1 cellular context compared by ENCODE assay signal in the genomic region with DNA sequence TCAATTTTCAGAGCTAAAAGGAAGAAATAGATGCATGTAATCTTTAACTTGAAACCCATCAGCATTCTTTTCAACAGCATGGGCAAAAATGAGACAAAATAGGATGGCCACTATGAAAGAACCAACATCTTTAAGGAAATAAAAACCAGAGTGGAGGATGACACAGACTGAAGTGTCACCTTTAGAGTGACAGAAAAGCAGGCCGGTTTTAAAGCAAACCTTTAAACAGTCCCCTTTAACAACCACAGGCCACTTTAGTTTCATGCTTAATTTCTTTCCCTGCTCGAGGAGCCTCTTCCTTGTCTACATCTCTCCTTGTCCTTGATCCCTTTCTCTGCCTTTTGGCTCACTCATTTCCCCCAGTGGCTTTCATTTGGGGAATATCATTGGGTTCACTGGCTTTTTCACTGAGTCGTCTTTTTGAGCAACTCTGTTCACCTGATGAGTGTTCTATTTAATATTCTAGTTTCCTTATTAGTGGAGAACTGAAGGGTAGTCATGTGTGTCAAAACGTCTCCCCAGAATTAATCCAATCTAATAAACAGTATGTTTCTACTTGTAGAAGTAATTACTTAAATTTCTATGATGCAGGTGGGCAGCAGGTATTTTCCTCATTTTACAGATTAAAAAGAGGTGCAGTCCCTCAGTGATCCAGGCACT.
A peak's percentile ranks its signal among the peaks of the same experiment; 100 is the strongest.
TF ChIP-seq lines count a peak whose summit lies in the region.

No MANE protein-coding gene starts in this region.

TF ChIP-seq in GM12878, 131 proteins besides CTCF, POLR2A, EP300 and RAD21 (continued from another document):
- TF ChIP-seq, protein P1, sequence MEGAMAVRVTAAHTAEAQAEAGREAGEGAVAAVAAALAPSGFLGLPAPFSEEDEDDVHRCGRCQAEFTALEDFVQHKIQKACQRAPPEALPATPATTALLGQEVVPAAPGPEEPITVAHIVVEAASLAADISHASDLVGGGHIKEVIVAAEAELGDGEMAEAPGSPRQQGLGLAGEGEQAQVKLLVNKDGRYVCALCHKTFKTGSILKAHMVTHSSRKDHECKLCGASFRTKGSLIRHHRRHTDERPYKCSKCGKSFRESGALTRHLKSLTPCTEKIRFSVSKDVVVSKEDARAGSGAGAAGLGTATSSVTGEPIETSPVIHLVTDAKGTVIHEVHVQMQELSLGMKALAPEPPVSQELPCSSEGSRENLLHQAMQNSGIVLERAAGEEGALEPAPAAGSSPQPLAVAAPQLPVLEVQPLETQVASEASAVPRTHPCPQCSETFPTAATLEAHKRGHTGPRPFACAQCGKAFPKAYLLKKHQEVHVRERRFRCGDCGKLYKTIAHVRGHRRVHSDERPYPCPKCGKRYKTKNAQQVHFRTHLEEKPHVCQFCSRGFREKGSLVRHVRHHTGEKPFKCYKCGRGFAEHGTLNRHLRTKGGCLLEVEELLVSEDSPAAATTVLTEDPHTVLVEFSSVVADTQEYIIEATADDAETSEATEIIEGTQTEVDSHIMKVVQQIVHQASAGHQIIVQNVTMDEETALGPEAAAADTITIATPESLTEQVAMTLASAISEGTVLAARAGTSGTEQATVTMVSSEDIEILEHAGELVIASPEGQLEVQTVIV (IDR thresholded peaks at IDR 0.05; ENCODE audit: borderline replicate concordance, partially characterized antibody), result no peak
- TF ChIP-seq SREBF1 (IDR thresholded peaks at IDR 0.05; ENCODE audit: low read length) (peak; percentile 34; the same call in 1 of the 2 replicates), ZNF207 (IDR thresholded peaks at IDR 0.05; ENCODE audit: borderline replicate concordance) (no peak), SMAD5 (IDR thresholded peaks at IDR 0.05; ENCODE audit: low read depth) (no peak), SMARCA5 (IDR thresholded peaks at IDR 0.05) (no peak), BHLHE40 (IDR thresholded peaks at IDR 0.05; ENCODE audit: borderline replicate concordance in 1 of 2, low read depth in 2 of 2, low read length in 1 of 2) (no peak), FOXM1 (IDR thresholded peaks at IDR 0.05; ENCODE audit: low read depth, low read length) (0 out of 2 replicates have a peak, but pooled peaks have one; percentile 12), RBBP5 (conservative IDR thresholded peaks at IDR 0.05) (no peak), STAT3 (IDR thresholded peaks at IDR 0.05; ENCODE audit: low read depth, low read length) (no peak), YY1 (IDR thresholded peaks at IDR 0.05; ENCODE audit: low read depth, low read length) (no peak), MTA2 (IDR thresholded peaks at IDR 0.05; ENCODE audit: low read depth) (no peak), EED (IDR thresholded peaks at IDR 0.05; ENCODE audit: low read depth) (0 out of 2 replicates have a peak, but pooled peaks have one; percentile 31), NFIC (IDR thresholded peaks at IDR 0.05; ENCODE audit: low read depth, low read length) (peak; percentile 68; the same call in 1 of the 2 replicates), IRF4 (IDR thresholded peaks at IDR 0.05; ENCODE audit: low read depth, low read length) (no peak), JUND (IDR thresholded peaks at IDR 0.05; ENCODE audit: low read depth, low read length) (no peak), SMC3 (IDR thresholded peaks at IDR 0.05; ENCODE audit: borderline replicate concordance, low read length) (no peak), SUZ12 (IDR thresholded peaks at IDR 0.05; ENCODE audit: unreplicated experiment) (no peak), JUNB (IDR thresholded peaks at IDR 0.05) (peak; percentile 69), MEF2B (IDR thresholded peaks at IDR 0.05; ENCODE audit: partially characterized antibody, poor library complexity, severe bottlenecking) (no peak), CHD4 (IDR thresholded peaks at IDR 0.05) (no peak), ZNF24 (IDR thresholded peaks at IDR 0.05) (no peak), CEBPB (IDR thresholded peaks at IDR 0.05; ENCODE audit: borderline replicate concordance in 1 of 2, low read depth in 2 of 2, low read length in 2 of 2) (no peak), LARP7 (IDR thresholded peaks at IDR 0.05) (no peak), BCL11A (IDR thresholded peaks at IDR 0.05; ENCODE audit: low read depth, low read length) (no peak), SIX5 (IDR thresholded peaks at IDR 0.05; ENCODE audit: low read depth, low read length, severe bottlenecking) (no peak)
- TF ChIP-seq, protein P2, sequence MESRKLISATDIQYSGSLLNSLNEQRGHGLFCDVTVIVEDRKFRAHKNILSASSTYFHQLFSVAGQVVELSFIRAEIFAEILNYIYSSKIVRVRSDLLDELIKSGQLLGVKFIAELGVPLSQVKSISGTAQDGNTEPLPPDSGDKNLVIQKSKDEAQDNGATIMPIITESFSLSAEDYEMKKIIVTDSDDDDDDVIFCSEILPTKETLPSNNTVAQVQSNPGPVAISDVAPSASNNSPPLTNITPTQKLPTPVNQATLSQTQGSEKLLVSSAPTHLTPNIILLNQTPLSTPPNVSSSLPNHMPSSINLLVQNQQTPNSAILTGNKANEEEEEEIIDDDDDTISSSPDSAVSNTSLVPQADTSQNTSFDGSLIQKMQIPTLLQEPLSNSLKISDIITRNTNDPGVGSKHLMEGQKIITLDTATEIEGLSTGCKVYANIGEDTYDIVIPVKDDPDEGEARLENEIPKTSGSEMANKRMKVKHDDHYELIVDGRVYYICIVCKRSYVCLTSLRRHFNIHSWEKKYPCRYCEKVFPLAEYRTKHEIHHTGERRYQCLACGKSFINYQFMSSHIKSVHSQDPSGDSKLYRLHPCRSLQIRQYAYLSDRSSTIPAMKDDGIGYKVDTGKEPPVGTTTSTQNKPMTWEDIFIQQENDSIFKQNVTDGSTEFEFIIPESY (IDR thresholded peaks at IDR 0.05), result no peak
- TF ChIP-seq, protein P3, sequence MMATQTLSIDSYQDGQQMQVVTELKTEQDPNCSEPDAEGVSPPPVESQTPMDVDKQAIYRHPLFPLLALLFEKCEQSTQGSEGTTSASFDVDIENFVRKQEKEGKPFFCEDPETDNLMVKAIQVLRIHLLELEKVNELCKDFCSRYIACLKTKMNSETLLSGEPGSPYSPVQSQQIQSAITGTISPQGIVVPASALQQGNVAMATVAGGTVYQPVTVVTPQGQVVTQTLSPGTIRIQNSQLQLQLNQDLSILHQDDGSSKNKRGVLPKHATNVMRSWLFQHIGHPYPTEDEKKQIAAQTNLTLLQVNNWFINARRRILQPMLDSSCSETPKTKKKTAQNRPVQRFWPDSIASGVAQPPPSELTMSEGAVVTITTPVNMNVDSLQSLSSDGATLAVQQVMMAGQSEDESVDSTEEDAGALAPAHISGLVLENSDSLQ (IDR thresholded peaks at IDR 0.05), result peak; percentile 46
- TF ChIP-seq, protein P4, sequence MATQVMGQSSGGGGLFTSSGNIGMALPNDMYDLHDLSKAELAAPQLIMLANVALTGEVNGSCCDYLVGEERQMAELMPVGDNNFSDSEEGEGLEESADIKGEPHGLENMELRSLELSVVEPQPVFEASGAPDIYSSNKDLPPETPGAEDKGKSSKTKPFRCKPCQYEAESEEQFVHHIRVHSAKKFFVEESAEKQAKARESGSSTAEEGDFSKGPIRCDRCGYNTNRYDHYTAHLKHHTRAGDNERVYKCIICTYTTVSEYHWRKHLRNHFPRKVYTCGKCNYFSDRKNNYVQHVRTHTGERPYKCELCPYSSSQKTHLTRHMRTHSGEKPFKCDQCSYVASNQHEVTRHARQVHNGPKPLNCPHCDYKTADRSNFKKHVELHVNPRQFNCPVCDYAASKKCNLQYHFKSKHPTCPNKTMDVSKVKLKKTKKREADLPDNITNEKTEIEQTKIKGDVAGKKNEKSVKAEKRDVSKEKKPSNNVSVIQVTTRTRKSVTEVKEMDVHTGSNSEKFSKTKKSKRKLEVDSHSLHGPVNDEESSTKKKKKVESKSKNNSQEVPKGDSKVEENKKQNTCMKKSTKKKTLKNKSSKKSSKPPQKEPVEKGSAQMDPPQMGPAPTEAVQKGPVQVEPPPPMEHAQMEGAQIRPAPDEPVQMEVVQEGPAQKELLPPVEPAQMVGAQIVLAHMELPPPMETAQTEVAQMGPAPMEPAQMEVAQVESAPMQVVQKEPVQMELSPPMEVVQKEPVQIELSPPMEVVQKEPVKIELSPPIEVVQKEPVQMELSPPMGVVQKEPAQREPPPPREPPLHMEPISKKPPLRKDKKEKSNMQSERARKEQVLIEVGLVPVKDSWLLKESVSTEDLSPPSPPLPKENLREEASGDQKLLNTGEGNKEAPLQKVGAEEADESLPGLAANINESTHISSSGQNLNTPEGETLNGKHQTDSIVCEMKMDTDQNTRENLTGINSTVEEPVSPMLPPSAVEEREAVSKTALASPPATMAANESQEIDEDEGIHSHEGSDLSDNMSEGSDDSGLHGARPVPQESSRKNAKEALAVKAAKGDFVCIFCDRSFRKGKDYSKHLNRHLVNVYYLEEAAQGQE (IDR thresholded peaks at IDR 0.05; ENCODE audit: low read depth, low read length), result no peak
- TF ChIP-seq, protein P5, sequence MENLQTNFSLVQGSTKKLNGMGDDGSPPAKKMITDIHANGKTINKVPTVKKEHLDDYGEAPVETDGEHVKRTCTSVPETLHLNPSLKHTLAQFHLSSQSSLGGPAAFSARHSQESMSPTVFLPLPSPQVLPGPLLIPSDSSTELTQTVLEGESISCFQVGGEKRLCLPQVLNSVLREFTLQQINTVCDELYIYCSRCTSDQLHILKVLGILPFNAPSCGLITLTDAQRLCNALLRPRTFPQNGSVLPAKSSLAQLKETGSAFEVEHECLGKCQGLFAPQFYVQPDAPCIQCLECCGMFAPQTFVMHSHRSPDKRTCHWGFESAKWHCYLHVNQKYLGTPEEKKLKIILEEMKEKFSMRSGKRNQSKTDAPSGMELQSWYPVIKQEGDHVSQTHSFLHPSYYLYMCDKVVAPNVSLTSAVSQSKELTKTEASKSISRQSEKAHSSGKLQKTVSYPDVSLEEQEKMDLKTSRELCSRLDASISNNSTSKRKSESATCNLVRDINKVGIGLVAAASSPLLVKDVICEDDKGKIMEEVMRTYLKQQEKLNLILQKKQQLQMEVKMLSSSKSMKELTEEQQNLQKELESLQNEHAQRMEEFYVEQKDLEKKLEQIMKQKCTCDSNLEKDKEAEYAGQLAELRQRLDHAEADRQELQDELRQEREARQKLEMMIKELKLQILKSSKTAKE (IDR thresholded peaks at IDR 0.05; ENCODE audit: low read depth, poor library complexity, severe bottlenecking), result no peak
- TF ChIP-seq, protein P6, sequence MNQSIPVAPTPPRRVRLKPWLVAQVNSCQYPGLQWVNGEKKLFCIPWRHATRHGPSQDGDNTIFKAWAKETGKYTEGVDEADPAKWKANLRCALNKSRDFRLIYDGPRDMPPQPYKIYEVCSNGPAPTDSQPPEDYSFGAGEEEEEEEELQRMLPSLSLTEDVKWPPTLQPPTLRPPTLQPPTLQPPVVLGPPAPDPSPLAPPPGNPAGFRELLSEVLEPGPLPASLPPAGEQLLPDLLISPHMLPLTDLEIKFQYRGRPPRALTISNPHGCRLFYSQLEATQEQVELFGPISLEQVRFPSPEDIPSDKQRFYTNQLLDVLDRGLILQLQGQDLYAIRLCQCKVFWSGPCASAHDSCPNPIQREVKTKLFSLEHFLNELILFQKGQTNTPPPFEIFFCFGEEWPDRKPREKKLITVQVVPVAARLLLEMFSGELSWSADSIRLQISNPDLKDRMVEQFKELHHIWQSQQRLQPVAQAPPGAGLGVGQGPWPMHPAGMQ (IDR thresholded peaks at IDR 0.05; ENCODE audit: borderline replicate concordance), result no peak
TF ChIP-seq in GM12878: peak in this region for 6.
